In the genomic region with DNA sequence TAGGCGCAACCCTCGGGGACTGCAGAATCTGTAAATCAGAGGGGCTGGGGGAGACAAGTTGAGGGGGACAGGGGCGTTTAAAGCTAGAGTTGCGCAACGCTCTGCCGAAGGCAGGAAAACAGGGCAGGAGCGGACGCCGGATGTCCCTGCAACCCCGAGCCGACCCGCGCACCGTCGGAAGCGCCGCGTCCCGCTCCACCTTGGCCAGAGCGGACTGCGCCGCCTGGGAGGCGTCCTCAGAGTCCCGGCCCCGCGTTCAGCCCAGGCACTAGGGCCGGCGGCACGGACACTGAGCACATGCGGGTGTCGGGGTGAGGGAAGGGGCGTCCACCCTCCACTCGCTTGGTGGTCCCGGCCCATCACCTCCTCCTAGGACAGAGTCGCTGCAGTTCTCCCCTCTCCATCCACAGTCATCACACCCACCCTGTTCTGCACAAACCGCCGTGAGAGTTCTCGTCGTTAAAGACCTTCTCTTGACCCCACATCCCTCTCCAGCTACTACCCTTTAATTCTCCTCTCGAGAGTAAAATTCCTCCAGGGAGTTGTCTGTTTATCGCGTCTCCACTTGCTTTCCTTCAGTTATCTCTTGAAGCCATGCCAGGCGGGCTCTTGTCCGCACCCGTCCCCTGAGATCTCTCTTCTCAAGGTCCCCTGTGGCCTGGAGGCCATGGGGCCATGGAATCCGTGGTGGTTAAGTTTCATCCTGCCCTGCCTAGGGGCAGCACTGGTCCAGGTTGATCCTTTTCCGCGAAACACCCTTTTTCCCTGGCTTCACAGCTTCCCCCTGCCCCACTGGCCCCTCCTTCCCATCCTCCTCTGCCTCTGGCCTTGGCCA, we compare ENCODE assay signal across 6 cellular contexts. TPM values are rescaled to one million over a fixed set of nuclear protein-coding genes. Genes with fewer than 3 reads are reported as not detected.
A peak's percentile ranks its signal among the peaks of the same experiment; 100 is the strongest.
DNase-seq lines count a peak whose midpoint lies in the region; ATAC-seq and TF ChIP-seq lines count a peak whose summit lies in the region.

No MANE protein-coding gene starts in this region.

- no peak for TF ChIP-seq CTCF in LNCaP clone FGC (IDR thresholded peaks at IDR 0.05; ENCODE audit: control insufficient read depth, extremely low read depth, insufficient read depth)
- no peak for TF ChIP-seq CTCF in fibroblast of lung (conservative IDR thresholded peaks at IDR 0.05 in 1 of 2, IDR thresholded peaks at IDR 0.05 in 1 of 2; ENCODE audit: low read depth in 1 of 2, low read length in 2 of 2)

- H4K20me1 ChIP-seq in BLaER1 treated with 17β-estradiol and CSF1 and Interleukin-3, amounts not matched to agents 10 nM and 100 nM = peaks cover 32 to 68% (median 47%) of the 10 kb centered on the region in 11 experiments
- no peaks in the 10 kb centered on the region for H4K20me1 ChIP-seq in fibroblast of lung (ENCODE audit: control insufficient read depth, extremely low read depth, insufficient read depth, low read length)

- TF ChIP-seq POLR2A in GM18505 (IDR thresholded peaks at IDR 0.05; ENCODE audit: borderline replicate concordance, extremely low read depth, insufficient read depth, insufficient read length) = no peak

- peak overlapping the region; percentile 91 to 100 (median 100) for H3K4me2 ChIP-seq in BLaER1 treated with 17β-estradiol and CSF1 and Interleukin-3, amounts not matched to agents 10 nM and 100 nM
- H3K4me2 ChIP-seq in fibroblast of lung (ENCODE audit: extremely low read depth, insufficient read depth, low read length) = peak overlapping the region; percentile 69

- no peaks in the 10 kb centered on the region for H3K9me3 ChIP-seq in BLaER1 treated with 17β-estradiol and CSF1 and Interleukin-3, amounts not matched to agents 10 nM and 100 nM (replicated peaks in 1 of 11)
- H3K9me3 ChIP-seq in fibroblast of lung (ENCODE audit: control insufficient read depth, insufficient read depth, low read depth, low read length) (no peaks in the 10 kb centered on the region), stomach smooth muscle (ENCODE audit: control insufficient read depth in 2 of 2, low read length in 2 of 2) (no peaks in the 10 kb centered on the region)

- DNase-seq in LNCaP clone FGC (ENCODE audit: low read depth) (no peak), fibroblast of lung (ENCODE audit: low read depth in 2 of 2) (no peak), NOMO-1 treated with dmso at 0.1 percent for 144 hours (lab: John Stamatoyannopoulos, UW; ENCODE audit: unreplicated experiment) (no peak)

- peak overlapping the region; percentile 73 to 89 (median 83) for H3K4me3 ChIP-seq in BLaER1 treated with 17β-estradiol and CSF1 and Interleukin-3, amounts not matched to agents 10 nM and 100 nM
- H3K4me3 ChIP-seq in LNCaP clone FGC (ENCODE audit: low read depth, low read length) (peak overlapping the region; percentile 72), fibroblast of lung (replicated peaks in 1 of 4; ENCODE audit: control extremely low read depth in 1 of 4, insufficient read depth in 1 of 4, low read depth in 3 of 4, low read length in 4 of 4) (peak overlapping the region; percentile 30 to 79 (median 49)), stomach smooth muscle (ENCODE audit: low read length in 2 of 2) (peak overlapping the region; percentile 68 to 85)

- H3K79me2 ChIP-seq in fibroblast of lung (ENCODE audit: control insufficient read depth, insufficient read depth, low read length) = peaks cover 24% of the 10 kb centered on the region

- peak overlapping the region; percentile 5 for H2AFZ ChIP-seq in fibroblast of lung (ENCODE audit: low read length)

- peaks cover 0 to 27% (median 0%) of the 10 kb centered on the region in 11 experiments; a peak in 4 of 22 replicates for H3K27me3 ChIP-seq in BLaER1 treated with 17β-estradiol and CSF1 and Interleukin-3, amounts not matched to agents 10 nM and 100 nM
- H3K27me3 ChIP-seq in fibroblast of lung (ENCODE audit: control insufficient read depth, insufficient read depth, low read length) (no peaks in the 10 kb centered on the region), stomach smooth muscle (ENCODE audit: control insufficient read depth in 1 of 2, insufficient read depth in 2 of 2, low read length in 2 of 2) (no peaks in the 10 kb centered on the region)

- peak overlapping the region in 10 of 11 experiments; percentile 7 to 93 (median 88); a peak in 19 of 22 replicates for H3K27ac ChIP-seq in BLaER1 treated with 17β-estradiol and CSF1 and Interleukin-3, amounts not matched to agents 10 nM and 100 nM
- peak overlapping the region; percentile 45 for H3K27ac ChIP-seq in fibroblast of lung (ENCODE audit: insufficient read depth, low read length)
- peak overlapping the region; percentile 96 for H3K27ac ChIP-seq in stomach smooth muscle (ENCODE audit: low read length)

- ATAC-seq in GM18505 (IDR thresholded peaks at IDR 0.05; ENCODE audit: unreplicated experiment) = no peak

- peaks cover 72 to 91% (median 90%) of the 10 kb centered on the region in 10 experiments for H3K4me1 ChIP-seq in BLaER1 treated with 17β-estradiol and CSF1 and Interleukin-3, amounts not matched to agents 10 nM and 100 nM
- peaks cover 41% of the 10 kb centered on the region for H3K4me1 ChIP-seq in fibroblast of lung (ENCODE audit: control insufficient read depth, extremely low read depth, insufficient read depth, low read length)
- H3K4me1 ChIP-seq in stomach smooth muscle (ENCODE audit: control insufficient read depth, insufficient read depth, low read length) = peaks cover 55% of the 10 kb centered on the region

- H3K9ac ChIP-seq in BLaER1 treated with 17β-estradiol and CSF1 and Interleukin-3, amounts not matched to agents 10 nM and 100 nM = peak overlapping the region; percentile 7 to 91 (median 88); a peak in 20 of 22 replicates
- H3K9ac ChIP-seq in fibroblast of lung (ENCODE audit: insufficient read depth, low read length) (peak overlapping the region; percentile 46), stomach smooth muscle (ENCODE audit: low read length in 2 of 2) (peak overlapping the region; percentile 52 to 58)

- peaks cover 6 to 25% (median 10%) of the 10 kb centered on the region in 11 experiments for H3K36me3 ChIP-seq in BLaER1 treated with 17β-estradiol and CSF1 and Interleukin-3, amounts not matched to agents 10 nM and 100 nM
- H3K36me3 ChIP-seq in fibroblast of lung (ENCODE audit: control insufficient read depth, insufficient read depth, low read length) (peaks cover 20% of the 10 kb centered on the region), stomach smooth muscle (ENCODE audit: control insufficient read depth in 2 of 2, insufficient read depth in 2 of 2, low read length in 2 of 2) (peaks cover 9 to 10% of the 10 kb centered on the region in 2 donors)

RNA-seq across cellular contexts. Expression of gene PDLIM7, which starts 0.8 kb away (rescaled TPM):
- 55.2 and 65.2 TPM in 2 replicates for total RNA-seq in fibroblast of lung
- 117 and 245 TPM in 2 replicates for polyA plus RNA-seq in fibroblast of lung
- polyA plus RNA-seq in fibroblast of lung (2012) = 250 and 446 TPM in 2 replicates
- polyA minus RNA-seq in fibroblast of lung (ENCODE audit: low replicate concordance) = 267 and 376 TPM in 2 replicates

RNA-seq across cellular contexts. Expression of gene DOK3, which starts 11.4 kb away (rescaled TPM):
- 0.99 and 2.1 TPM in 2 replicates for total RNA-seq in fibroblast of lung
- 0.58 and 1.5 TPM in 2 replicates for polyA plus RNA-seq in fibroblast of lung
- 0.54 and 2.2 TPM in 2 replicates for polyA plus RNA-seq in fibroblast of lung (2012)
- polyA minus RNA-seq in fibroblast of lung (ENCODE audit: low replicate concordance) = 0.19 and 6.0 TPM in 2 replicates

RNA-seq across cellular contexts. Expression of gene DDX41, which starts 18.5 kb away (rescaled TPM):
- 76.5 and 79.1 TPM in 2 replicates for total RNA-seq in fibroblast of lung
- polyA plus RNA-seq in fibroblast of lung = 66.8 and 71.5 TPM in 2 replicates
- polyA plus RNA-seq in fibroblast of lung (2012) = 120 and 261 TPM in 2 replicates
- polyA minus RNA-seq in fibroblast of lung (ENCODE audit: low replicate concordance) = 77.3 and 114 TPM in 2 replicates

RNA-seq across cellular contexts. Expression of gene DBN1, which starts 24.8 kb away (rescaled TPM):
- 96.4 and 102 TPM in 2 replicates for total RNA-seq in fibroblast of lung
- 138 and 181 TPM in 2 replicates for polyA plus RNA-seq in fibroblast of lung
- polyA plus RNA-seq in fibroblast of lung (2012) = 168 and 193 TPM in 2 replicates
- polyA minus RNA-seq in fibroblast of lung (ENCODE audit: low replicate concordance) = 167 and 256 TPM in 2 replicates

RNA-seq across cellular contexts. Expression of gene PRR7, which starts 51.6 kb away (rescaled TPM):
- total RNA-seq in fibroblast of lung = 2.1 and 2.3 TPM in 2 replicates
- polyA plus RNA-seq in fibroblast of lung = 1.6 TPM in 2 replicates
- polyA plus RNA-seq in fibroblast of lung (2012) = 3.1 and 5.9 TPM in 2 replicates
- 0.78 and 1.9 TPM in 2 replicates for polyA minus RNA-seq in fibroblast of lung (ENCODE audit: low replicate concordance)

Comparison
In these comparisons a context has a peak if more than half of its experiments do, and no peak if none do; other contexts are left out.
1. H3K27ac ChIP-seq: peak in every context shown above with its lines; median percentile 96 in stomach smooth muscle; 88 in BLaER1 treated with 17β-estradiol and CSF1 and Interleukin-3, amounts not matched to agents 10 nM and 100 nM; 45 in fibroblast of lung.